ENCODE assay signal across 1 cellular context in genomic region chr6:75285156-75285639, GRCh38.
A peak's percentile ranks its signal among the peaks of the same experiment; 100 is the strongest.
TF ChIP-seq lines count a peak whose summit lies in the region.

No MANE protein-coding gene starts in this region.

TF ChIP-seq in HepG2, 621 proteins besides CTCF, POLR2A, EP300 and RAD21 (continued from another document):
- TF ChIP-seq USF2 (IDR thresholded peaks at IDR 0.05; ENCODE audit: low read depth, low read length) = no peak
- peak; percentile 52; the same call in 1 of the 2 replicates for TF ChIP-seq USF2 (CRISPR knock-in tag; IDR thresholded peaks at IDR 0.05; ENCODE audit: borderline replicate concordance)
- TF ChIP-seq LCORL (IDR thresholded peaks at IDR 0.05) = no peak
- TF ChIP-seq LCORL (CRISPR knock-in tag; IDR thresholded peaks at IDR 0.05) = no peak
- no peak for TF ChIP-seq POGZ (CRISPR knock-in tag; IDR thresholded peaks at IDR 0.05)
- TF ChIP-seq ZNF879 (CRISPR knock-in tag; IDR thresholded peaks at IDR 0.05) = peak; percentile 24; the same call in 1 of the 2 replicates
- 0 out of 2 replicates have a peak, but pooled peaks have one; percentile 1 for TF ChIP-seq BRF2 (CRISPR knock-in tag; IDR thresholded peaks at IDR 0.05)
- TF ChIP-seq ASH2L (IDR thresholded peaks at IDR 0.05; ENCODE audit: insufficient read length, low read depth, low read length) = peak; percentile 53
- TF ChIP-seq ZNF160 (CRISPR knock-in tag; IDR thresholded peaks at IDR 0.05) = no peak
- TF ChIP-seq ZGPAT (CRISPR knock-in tag; IDR thresholded peaks at IDR 0.05) = 0 out of 2 replicates have a peak, but pooled peaks have one; percentile 7
- 0 out of 2 replicates have a peak, but pooled peaks have one; percentile 15 for TF ChIP-seq KDM5A (IDR thresholded peaks at IDR 0.05; ENCODE audit: borderline replicate concordance, low read length)
- TF ChIP-seq SNAPC2 (CRISPR knock-in tag; IDR thresholded peaks at IDR 0.05) = 0 out of 2 replicates have a peak, but pooled peaks have one; percentile 7
- TF ChIP-seq STAT5B (CRISPR knock-in tag; IDR thresholded peaks at IDR 0.05) = no peak
- peak; percentile 4 for TF ChIP-seq ZNF18 (CRISPR knock-in tag; IDR thresholded peaks at IDR 0.05; ENCODE audit: insufficient replicate concordance)
- TF ChIP-seq ZBTB37 (CRISPR knock-in tag; IDR thresholded peaks at IDR 0.05) = 0 out of 2 replicates have a peak, but pooled peaks have one; percentile 43
- 0 out of 2 replicates have a peak, but pooled peaks have one; percentile 10 for TF ChIP-seq ERF (CRISPR knock-in tag; IDR thresholded peaks at IDR 0.05)
- TF ChIP-seq MEF2D (CRISPR knock-in tag; IDR thresholded peaks at IDR 0.05) = peak; percentile 3; the same call in 1 of the 2 replicates
- TF ChIP-seq MYNN (CRISPR knock-in tag; IDR thresholded peaks at IDR 0.05; ENCODE audit: low read depth) = no peak
- 0 out of 2 replicates have a peak, but pooled peaks have one; percentile 3 for TF ChIP-seq ZNF878 (CRISPR knock-in tag; IDR thresholded peaks at IDR 0.05)
- 0 out of 2 replicates have a peak, but pooled peaks have one; percentile 46 for TF ChIP-seq ZFP82 (CRISPR knock-in tag; IDR thresholded peaks at IDR 0.05; ENCODE audit: borderline replicate concordance)
- no peak for TF ChIP-seq ZNF770 (CRISPR knock-in tag; IDR thresholded peaks at IDR 0.05)
